Comparison of ENCODE assay signal across 8 cellular contexts in the genomic region with DNA sequence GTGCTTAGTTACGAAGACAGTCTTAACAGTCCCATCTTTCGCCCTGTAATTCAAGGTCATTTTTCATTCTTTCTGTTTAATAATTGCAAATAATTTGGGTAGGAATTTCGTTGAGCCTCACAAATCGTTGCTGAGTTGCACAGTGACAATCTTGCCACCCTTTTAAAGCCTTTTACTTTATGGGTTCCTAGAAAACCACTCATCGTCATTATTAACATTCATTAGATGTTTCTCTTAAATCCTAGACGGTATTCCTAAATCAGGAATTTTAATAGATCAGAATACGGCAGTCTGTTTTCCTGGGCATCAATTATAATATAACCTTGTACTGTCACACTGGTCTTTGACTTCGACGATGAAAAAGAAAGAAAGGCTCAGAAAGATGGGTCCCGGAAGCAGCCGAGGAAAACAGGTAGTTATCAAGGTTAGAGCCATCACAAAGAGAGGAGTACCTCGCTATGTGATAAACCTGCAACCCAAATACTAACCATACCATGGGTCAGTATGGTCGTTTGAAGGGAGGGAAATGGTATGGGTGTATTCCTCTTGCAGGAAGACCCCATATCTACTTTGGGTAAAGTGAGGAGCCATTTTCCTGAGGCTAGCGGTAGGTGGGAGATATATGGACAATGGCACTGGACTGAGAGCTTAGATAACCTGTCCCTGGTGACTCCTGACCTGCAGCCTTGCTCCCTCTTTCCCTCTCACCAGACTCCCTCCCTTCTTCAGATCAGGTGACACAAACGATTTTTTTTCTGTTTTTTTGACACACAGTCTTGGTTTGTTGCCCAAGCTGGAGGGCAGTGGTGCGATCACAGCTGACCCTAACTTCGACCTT. TPM values are rescaled to one million over a fixed set of nuclear protein-coding genes. Genes with fewer than 3 reads are reported as not detected.
DNase-seq lines count a peak whose midpoint lies in the region; ATAC-seq and TF ChIP-seq lines count a peak whose summit lies in the region.

No MANE protein-coding gene starts in this region.

- H3K4me1 ChIP-seq in Karpas-422 (ENCODE audit: low read length) (peaks cover 34% of the 10 kb centered on the region), mononuclear cell (ENCODE audit: insufficient read depth, low read length) (peaks cover 41% of the 10 kb centered on the region)

- peak overlapping the region; percentile 91 for H3K4me2 ChIP-seq in Karpas-422 (ENCODE audit: low read depth, low read length, poor library complexity, severe bottlenecking)

- H3K9me3 ChIP-seq in Karpas-422 (ENCODE audit: low read length), result no peaks in the 10 kb centered on the region
- no peaks in the 10 kb centered on the region for H3K9me3 ChIP-seq in mononuclear cell (ENCODE audit: low read depth, low read length)

- H3K27me3 ChIP-seq in Karpas-422 (ENCODE audit: low read length), result no peaks in the 10 kb centered on the region
- H3K27me3 ChIP-seq in mononuclear cell (ENCODE audit: insufficient read depth, low read length), result no peaks in the 10 kb centered on the region

- no peaks in the 10 kb centered on the region for H3K9me2 ChIP-seq in Karpas-422 (replicated peaks; ENCODE audit: insufficient read depth, low read length)

- peak overlapping the region; percentile 85 for H3K9ac ChIP-seq in Karpas-422 (ENCODE audit: low read length)

- DNase-seq in Karpas-422, result no peak
- DNase-seq in cardiac fibroblast (ENCODE audit: low read depth in 2 of 2), result no peak
- no peak for DNase-seq in NCI-H2227 treated with DMSO at 0.1 percent for 48 hours (lab: John Stamatoyannopoulos, UW)
- DNase-seq in HPDE6-E6E7 (ENCODE audit: extremely low spot score), result no peak
- DNase-seq in D341Med (ENCODE audit: low spot score), result no peak
- DNase-seq in mesenteric fat pad (ENCODE audit: low spot score), result no peak

- peak overlapping the region; percentile 29; the same call in 1 of the 2 replicates for H2AFZ ChIP-seq in Karpas-422 (ENCODE audit: low read length)

- no peaks in the 10 kb centered on the region for H3K36me3 ChIP-seq in Karpas-422 (ENCODE audit: insufficient read depth, low read length)

- H3K4me3 ChIP-seq in Karpas-422 (ENCODE audit: low read length), result peak overlapping the region; percentile 98
- H3K4me3 ChIP-seq in cardiac fibroblast (replicated peaks in 1 of 2; ENCODE audit: low read depth in 2 of 2, low read length in 2 of 2), result peak overlapping the region; percentile 99
- H3K4me3 ChIP-seq in mononuclear cell (ENCODE audit: low read length), result peak overlapping the region; percentile 92

- H3K27ac ChIP-seq in Karpas-422 (ENCODE audit: low read length), result peak overlapping the region; percentile 28; the same call in 1 of the 2 replicates

- peaks cover 48% of the 10 kb centered on the region for H3K79me2 ChIP-seq in Karpas-422 (ENCODE audit: low read length)

- H4K20me1 ChIP-seq in Karpas-422 (ENCODE audit: insufficient read depth, low read depth, low read length), result peaks cover 36% of the 10 kb centered on the region

- ATAC-seq in GM19023 (IDR thresholded peaks at IDR 0.05; ENCODE audit: unreplicated experiment), result peak; percentile 3

- no peak for TF ChIP-seq CTCF in cardiac fibroblast (IDR thresholded peaks at IDR 0.05; ENCODE audit: low read depth, low read length)

RNA-seq across cellular contexts. Expression of a gene that starts 1.0 kb away (rescaled TPM):
- total RNA-seq in Karpas-422 (2014; rRNA removed; shearing (Covaris generic); ENCODE audit: low replicate concordance), result 169 and 304 TPM in 2 replicates
- 702 TPM for total RNA-seq in mononuclear cell
- total RNA-seq in mesenteric fat pad, result 206 TPM

RNA-seq across cellular contexts. Expression of a gene that starts 17.5 kb away (rescaled TPM):
- total RNA-seq in Karpas-422 (2014; rRNA removed; shearing (Covaris generic); ENCODE audit: low replicate concordance), result 12.3 and 23.5 TPM in 2 replicates
- total RNA-seq in mononuclear cell (109 TPM), mesenteric fat pad (38.2 TPM)
